ENCODE assay signal across 8 cellular contexts in the genomic region with DNA sequence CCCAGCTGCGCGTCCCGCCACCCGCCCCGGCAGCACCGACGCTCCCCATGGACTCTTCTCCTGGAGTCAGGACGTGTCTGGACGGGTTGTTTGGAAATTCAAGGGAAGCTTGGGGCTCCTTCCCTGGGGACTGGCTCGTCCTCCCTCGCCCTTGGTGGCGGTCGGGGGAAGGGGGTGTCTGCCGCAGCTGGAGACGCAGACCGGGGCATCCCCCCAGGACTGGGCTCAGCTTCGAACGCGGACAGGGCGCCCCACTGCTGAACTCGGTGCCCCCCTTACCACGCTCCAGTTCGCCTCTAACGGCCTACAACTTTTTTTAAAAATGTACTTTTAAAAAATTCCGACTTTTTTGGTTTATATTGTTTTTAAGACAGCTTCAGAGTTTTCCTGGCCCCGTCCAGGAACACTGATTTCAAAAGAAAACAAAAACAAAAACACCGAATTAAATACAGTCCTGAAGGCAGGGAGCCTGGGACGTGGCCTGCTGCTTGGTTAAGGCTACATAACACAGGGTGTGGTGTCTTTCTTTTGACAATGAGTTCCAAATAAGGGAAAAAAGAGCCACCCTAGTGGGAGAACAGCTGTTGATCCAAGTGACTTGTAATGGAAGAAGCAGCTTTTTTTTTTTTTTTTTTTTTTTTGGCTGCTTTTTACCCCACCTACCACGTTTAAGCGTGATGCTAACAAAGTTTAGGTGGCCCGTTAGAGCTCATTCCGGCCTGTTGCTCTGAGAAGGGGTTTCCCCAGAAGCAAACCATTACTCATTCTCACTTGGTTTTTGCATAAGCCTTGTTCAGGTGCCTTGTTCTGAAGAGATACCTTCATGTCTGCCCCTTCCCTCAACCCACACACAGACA. TPM values are rescaled to one million over a fixed set of nuclear protein-coding genes. Genes with fewer than 3 reads are reported as not detected.
DNase-seq lines count a peak whose midpoint lies in the region; ATAC-seq and TF ChIP-seq lines count a peak whose summit lies in the region.

No MANE protein-coding gene starts in this region.

- peaks cover 18 to 28% of the 10 kb centered on the region in 2 donors for H3K4me1 Mint-ChIP-seq in stimulated activated naive B cell treated with anti-CD40 and anti-IgM and Interleukin-4, amounts not matched to agents 10 μg/mL and 1 μg/mL and 100 μg/mL, for 72 hours

- no peak overlapping the region for H3K4me3 Mint-ChIP-seq in stimulated activated naive B cell treated with anti-CD40 and anti-IgM and Interleukin-4, amounts not matched to agents 10 μg/mL and 1 μg/mL and 100 μg/mL, for 72 hours

- H3K4me2 ChIP-seq in HCT116 (ENCODE audit: low read length) (peak overlapping the region; percentile 97), MM.1S (ENCODE audit: low read depth, low read length) (peak overlapping the region; percentile 63)

- H3K9me2 ChIP-seq in HCT116 (ENCODE audit: insufficient read depth): no peaks in the 10 kb centered on the region
- H3K9me2 ChIP-seq in MM.1S (replicated peaks; ENCODE audit: insufficient read depth, low read length): no peaks in the 10 kb centered on the region

- H3K4me1 ChIP-seq in HCT116 (ENCODE audit: control insufficient read depth in 1 of 2, insufficient read depth in 2 of 2, low read length in 2 of 2) (peaks cover 0 to 21% of the 10 kb centered on the region in 2 experiments; a peak in 2 of 4 replicates), MM.1S (ENCODE audit: low read length) (peaks cover 25% of the 10 kb centered on the region), mononuclear cell (ENCODE audit: insufficient read depth, low read length) (peaks cover 65% of the 10 kb centered on the region)

- H2AFZ ChIP-seq in HCT116 (ENCODE audit: low read depth, low read length, poor library complexity, severe bottlenecking) (no peak overlapping the region), MM.1S (ENCODE audit: low read length) (0 out of 2 replicates have a peak overlapping the region, but pooled peaks have one; percentile 20)

- no peaks in the 10 kb centered on the region for H3K79me2 ChIP-seq in HCT116 (ENCODE audit: insufficient read depth, low read length)
- peaks cover 38% of the 10 kb centered on the region for H3K79me2 ChIP-seq in MM.1S (ENCODE audit: low read length)

- POLR2A ChIA-PET in HCT116 (lab: Charles Lee): interaction anchor here (0.8 kb wide), 1 partner anchor 117 kb away, joined by 3 read pairs; the partner anchor contains the start of gene MTF2

- peaks cover 23% of the 10 kb centered on the region for H3F3A ChIP-seq in MM.1S (ENCODE audit: insufficient read depth, low read length)

- no peaks in the 10 kb centered on the region for H3K36me3 ChIP-seq in HCT116 (ENCODE audit: control insufficient read depth in 1 of 2, insufficient read depth in 2 of 2, low read length in 2 of 2)
- H3K36me3 ChIP-seq in MM.1S (replicated peaks; ENCODE audit: insufficient read depth, low read length): no peaks in the 10 kb centered on the region

- RAD21 ChIA-PET in HCT116 (lab: Charles Lee; ENCODE audit: low non-redundant PET in 1 of 2, low total read pairs in 2 of 2, uncharacterized antibody in 2 of 2, unreplicated experiment in 2 of 2): no interaction called here

- H3K27me3 Mint-ChIP-seq in stimulated activated naive B cell treated with anti-CD40 and anti-IgM and Interleukin-4, amounts not matched to agents 10 μg/mL and 1 μg/mL and 100 μg/mL, for 72 hours: no peaks in the 10 kb centered on the region

- no peaks in the 10 kb centered on the region for H3K27me3 ChIP-seq in HCT116 (ENCODE audit: insufficient read depth, low read length)
- H3K27me3 ChIP-seq in MM.1S (replicated peaks; ENCODE audit: insufficient read depth, low read length): no peaks in the 10 kb centered on the region
- H3K27me3 ChIP-seq in mononuclear cell (ENCODE audit: insufficient read depth, low read length): no peaks in the 10 kb centered on the region

- CTCF ChIA-PET in HCT116 (lab: Charles Lee): interaction anchor here (1.0 to 3.8 kb wide), 3 partner anchors 32 to 342 kb away, joined by 3 to 21 read pairs (median 9); no protein-coding TSS in a partner anchor

- TF ChIP-seq CTCF in GM13977 (IDR thresholded peaks at IDR 0.05; ENCODE audit: extremely low read depth, insufficient read depth, missing control alignments) (no peak), HCT116 (IDR thresholded peaks at IDR 0.05 in 2 of 3, conservative IDR thresholded peaks at IDR 0.05 in 1 of 3; ENCODE audit: borderline replicate concordance in 1 of 3, insufficient read depth in 1 of 3, low read depth in 2 of 3, low read length in 2 of 3) (no peak), MM.1S (IDR thresholded peaks at IDR 0.05; ENCODE audit: low read length) (no peak)

- H3K4me3 ChIP-seq in HCT116 (replicated peaks in 1 of 2; ENCODE audit: low read depth in 1 of 2, low read length in 2 of 2) (peak overlapping the region; percentile 63 to 71), MM.1S (ENCODE audit: low read length) (peak overlapping the region; percentile 82), mononuclear cell (ENCODE audit: low read length) (peak overlapping the region; percentile 62)

- no peaks in the 10 kb centered on the region for H3K9me3 ChIP-seq in HCT116 (ENCODE audit: control insufficient read depth in 1 of 2, insufficient read depth in 1 of 2, low read depth in 1 of 2, low read length in 2 of 2)
- no peaks in the 10 kb centered on the region for H3K9me3 ChIP-seq in MM.1S (replicated peaks; ENCODE audit: insufficient read depth, low read length)
- no peaks in the 10 kb centered on the region for H3K9me3 ChIP-seq in mononuclear cell (ENCODE audit: low read depth, low read length)

- DNase-seq in GM13977 (ENCODE audit: low spot score) (peak; percentile 84), HCT116 (ENCODE audit: low read depth, low spot score) (peak; percentile 42), MM.1S (peak; percentile 82), cortex of kidney (lab: John Stamatoyannopoulos, UW) (no peak)
- DNase-seq in activated CD4-positive, alpha-beta T cell treated with anti-CD3 and anti-CD28 coated beads, Interleukin-2, amount 50 U/mL, for 1 hour: peak; percentile 58
- DNase-seq in effector CD8-positive, alpha-beta T cell (lab: John Stamatoyannopoulos, UW): peak; percentile 47
- peak; percentile 73 for DNase-seq in stimulated activated naive B cell treated with anti-CD40 and anti-IgM and Interleukin-4, amounts not matched to agents 10 μg/mL and 1 μg/mL and 100 μg/mL, for 72 hours

- TSS peak; percentile 69 for BruUV-seq in HCT116 (replicated peaks; lab: Mats Ljungman, UMichigan)

- peak overlapping the region; percentile 71; the same call in 1 of the 2 replicates for H3K27ac ChIP-seq in HCT116 (ENCODE audit: low read depth, low read length)
- peak overlapping the region; percentile 88 for H3K27ac ChIP-seq in MM.1S (ENCODE audit: low read length)

- no peak for TF ChIP-seq RAD21 in HCT116 (IDR thresholded peaks at IDR 0.05; ENCODE audit: low read depth)

- in situ Hi-C loops in GM13977 (cut with MboI; ENCODE audit: low pct_unique_long_range_greater_than_20kb, low sequenced_read_pairs, unreplicated experiment): no loop called here

- TF ChIP-seq POLR2A in HCT116 (IDR thresholded peaks at IDR 0.05; ENCODE audit: borderline replicate concordance, extremely low read depth, insufficient read depth, insufficient read length): no peak

- H3K9ac ChIP-seq in HCT116 (ENCODE audit: low read length) (peak overlapping the region; percentile 69), MM.1S (ENCODE audit: low read length) (peak overlapping the region; percentile 81)

- no peaks in the 10 kb centered on the region for H3K9me3 Mint-ChIP-seq in stimulated activated naive B cell treated with anti-CD40 and anti-IgM and Interleukin-4, amounts not matched to agents 10 μg/mL and 1 μg/mL and 100 μg/mL, for 72 hours

- no peak overlapping the region for H3K27ac Mint-ChIP-seq in stimulated activated naive B cell treated with anti-CD40 and anti-IgM and Interleukin-4, amounts not matched to agents 10 μg/mL and 1 μg/mL and 100 μg/mL, for 72 hours

- H3K36me3 Mint-ChIP-seq in stimulated activated naive B cell treated with anti-CD40 and anti-IgM and Interleukin-4, amounts not matched to agents 10 μg/mL and 1 μg/mL and 100 μg/mL, for 72 hours: peaks cover 10 to 20% of the 10 kb centered on the region in 2 donors

- no peaks in the 10 kb centered on the region for H4K20me1 ChIP-seq in HCT116 (ENCODE audit: insufficient read depth)
- H4K20me1 ChIP-seq in MM.1S (ENCODE audit: insufficient read depth, low read length): no peaks in the 10 kb centered on the region

- intact Hi-C loops in HCT116 (cut with micrococcal nuclease): no loop called here

- ATAC-seq in HCT116: no peak
- peak; percentile 73 to 74 for ATAC-seq in stimulated activated naive B cell treated with anti-CD40 and anti-IgM and Interleukin-4, amounts not matched to agents 10 μg/mL and 1 μg/mL and 100 μg/mL, for 72 hours (replicated peaks)

TF ChIP-seq in HCT116, 20 proteins besides CTCF, POLR2A, EP300 and RAD21:
- TF ChIP-seq EZH2phosphoT487 (IDR thresholded peaks at IDR 0.05; ENCODE audit: borderline replicate concordance) (no peak), SRF (IDR thresholded peaks at IDR 0.05; ENCODE audit: low read depth) (peak; percentile 92), SIN3A (IDR thresholded peaks at IDR 0.05; ENCODE audit: low read depth) (0 out of 2 replicates have a peak, but pooled peaks have one; percentile 27), SP1 (IDR thresholded peaks at IDR 0.05; ENCODE audit: low read depth) (peak; percentile 21; the same call in 1 of the 2 replicates)

RNA-seq across cellular contexts. Expression of gene DIPK1A, which starts 0.9 kb away (rescaled TPM):
- total RNA-seq in HCT116 (2021; ENCODE audit: unreplicated experiment): 4.3 TPM
- polyA plus RNA-seq in HCT116 (2012): 2.7 and 3.0 TPM in 2 replicates
- 6.8 TPM for total RNA-seq in mononuclear cell
